ENCODE assay signal across 1 cellular context in the genomic region with DNA sequence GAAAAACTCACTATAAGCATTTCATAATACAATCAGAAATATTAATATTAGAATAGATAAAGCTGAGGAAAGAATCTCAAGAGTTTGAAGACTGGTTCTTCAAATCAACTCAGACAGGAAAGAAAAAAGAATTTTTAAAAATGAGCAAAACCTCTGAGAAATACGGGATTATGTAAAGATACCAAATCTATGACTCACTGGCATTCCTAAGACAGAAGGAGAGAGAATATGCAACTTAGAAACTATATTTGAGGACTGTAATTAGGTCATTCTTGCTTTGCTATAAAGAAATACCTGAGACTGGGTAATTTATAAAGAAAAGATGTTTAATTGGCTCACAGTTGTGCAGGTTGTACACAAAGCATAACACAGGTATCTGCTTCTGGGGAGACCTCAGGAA.
TF ChIP-seq lines count a peak whose summit lies in the region.

No MANE protein-coding gene starts in this region.

TF ChIP-seq in SK-N-SH, 30 proteins besides CTCF, POLR2A, EP300 and RAD21 (continued from another document):
- TF ChIP-seq, protein P1, sequence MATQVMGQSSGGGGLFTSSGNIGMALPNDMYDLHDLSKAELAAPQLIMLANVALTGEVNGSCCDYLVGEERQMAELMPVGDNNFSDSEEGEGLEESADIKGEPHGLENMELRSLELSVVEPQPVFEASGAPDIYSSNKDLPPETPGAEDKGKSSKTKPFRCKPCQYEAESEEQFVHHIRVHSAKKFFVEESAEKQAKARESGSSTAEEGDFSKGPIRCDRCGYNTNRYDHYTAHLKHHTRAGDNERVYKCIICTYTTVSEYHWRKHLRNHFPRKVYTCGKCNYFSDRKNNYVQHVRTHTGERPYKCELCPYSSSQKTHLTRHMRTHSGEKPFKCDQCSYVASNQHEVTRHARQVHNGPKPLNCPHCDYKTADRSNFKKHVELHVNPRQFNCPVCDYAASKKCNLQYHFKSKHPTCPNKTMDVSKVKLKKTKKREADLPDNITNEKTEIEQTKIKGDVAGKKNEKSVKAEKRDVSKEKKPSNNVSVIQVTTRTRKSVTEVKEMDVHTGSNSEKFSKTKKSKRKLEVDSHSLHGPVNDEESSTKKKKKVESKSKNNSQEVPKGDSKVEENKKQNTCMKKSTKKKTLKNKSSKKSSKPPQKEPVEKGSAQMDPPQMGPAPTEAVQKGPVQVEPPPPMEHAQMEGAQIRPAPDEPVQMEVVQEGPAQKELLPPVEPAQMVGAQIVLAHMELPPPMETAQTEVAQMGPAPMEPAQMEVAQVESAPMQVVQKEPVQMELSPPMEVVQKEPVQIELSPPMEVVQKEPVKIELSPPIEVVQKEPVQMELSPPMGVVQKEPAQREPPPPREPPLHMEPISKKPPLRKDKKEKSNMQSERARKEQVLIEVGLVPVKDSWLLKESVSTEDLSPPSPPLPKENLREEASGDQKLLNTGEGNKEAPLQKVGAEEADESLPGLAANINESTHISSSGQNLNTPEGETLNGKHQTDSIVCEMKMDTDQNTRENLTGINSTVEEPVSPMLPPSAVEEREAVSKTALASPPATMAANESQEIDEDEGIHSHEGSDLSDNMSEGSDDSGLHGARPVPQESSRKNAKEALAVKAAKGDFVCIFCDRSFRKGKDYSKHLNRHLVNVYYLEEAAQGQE (IDR thresholded peaks at IDR 0.05; ENCODE audit: low read depth, low read length), result no peak
- TF ChIP-seq ELF1 (IDR thresholded peaks at IDR 0.05), result no peak
- TF ChIP-seq SIN3A (IDR thresholded peaks at IDR 0.05; ENCODE audit: borderline replicate concordance, low read depth, low read length), result no peak
- TF ChIP-seq MXI1 (IDR thresholded peaks at IDR 0.05; ENCODE audit: low read depth, low read length), result no peak
- TF ChIP-seq JUND (IDR thresholded peaks at IDR 0.05), result no peak
- no peak for TF ChIP-seq RXRA (IDR thresholded peaks at IDR 0.05; ENCODE audit: borderline replicate concordance, low read depth)
- no peak for TF ChIP-seq EZH2phosphoT487 (IDR thresholded peaks at IDR 0.05; ENCODE audit: borderline replicate concordance, low read depth)
- no peak for TF ChIP-seq CHD2 (IDR thresholded peaks at IDR 0.05; ENCODE audit: low read length, partially characterized antibody)
- no peak for TF ChIP-seq TAF1 (IDR thresholded peaks at IDR 0.05; ENCODE audit: borderline replicate concordance, low read depth, low read length)
